34 cellular contexts compared by ENCODE assay signal in genomic region chr6:135811172-135811571, GRCh38. TPM values are rescaled to one million over a fixed set of nuclear protein-coding genes. Genes with fewer than 3 reads are reported as not detected.
"Had no signal": no experiment of that assay in that cellular context is flagged by ENCODE, and none has a peak within 500 bp of the region (broad histone marks: within the 10 kb centered on the region; RNA-seq: fewer than 3 reads in every experiment).

No MANE protein-coding gene starts in this region.

- DNase-seq: activated B cell treated with CpG ODN at 0.5 μM for 24 hours; activated CD4-positive, alpha-beta memory T cell treated with anti-CD3 and anti-CD28 coated beads for 36 hours; activated CD4-positive, alpha-beta T cell treated with anti-CD3 and anti-CD28 coated beads for 4 hours; activated CD4-positive, alpha-beta T cell treated with anti-CD3 and anti-CD28 coated beads, Interleukin-2, amount 50 U/mL, for 1 hour; activated CD4-positive, CD25-positive, alpha-beta regulatory T cell treated with anti-CD3 and anti-CD28 coated beads, Interleukin-2, amount 50 U/mL, for 72 hours; activated CD8-positive, alpha-beta memory T cell treated with anti-CD3 and anti-CD28 coated beads for 24 hours; activated CD8-positive, alpha-beta memory T cell treated with anti-CD3 and anti-CD28 coated beads, Interleukin-2, amount 10 ng/mL, durations not matched to agents 7 days and 5 days; activated CD8-positive, alpha-beta memory T cell treated with anti-CD3 and anti-CD28 coated beads, Interleukin-2, amount 50 U/mL, for 48 hours; activated effector memory CD4-positive, alpha-beta T cell treated with Interleukin-2 at 50 U/mL for 16 hours; activated naive CD4-positive, alpha-beta T cell treated with anti-CD3 and anti-CD28 coated beads, Interleukin-2, amount 10 ng/mL, durations not matched to agents 7 days and 5 days; activated naive CD8-positive, alpha-beta T cell treated with anti-CD3 and anti-CD28 coated beads, Interleukin-2, amount 50 U/mL, for 24 hours; activated T-cell treated with anti-CD3 and anti-CD28 coated beads, Interleukin-2, amount 50 U/mL, for 48 hours; anterior cingulate cortex; brain microvascular endothelial cell; Kasumi-1; KG1; MG63; NCI-H1048; NCI-H1694; NCI-H1930; NCI-H2081 treated with DMSO at 0.1 percent for 48 hours; NCI-H345; NCI-H524 treated with DMSO at 0.1 percent for 48 hours; NCI-H748 treated with DMSO at 0.1 percent for 48 hours; NK-92 treated with Interleukin-12 subunit alpha and Interleukin-12 subunit beta, amount 100 ng/mL, for 24 hours; PC-3; Peyer's patch; RPMI8226; SW 1271; T-helper 1 cell; T-helper 2 cell; T-helper 9 cell had no signal

- H3K36me3 ChIP-seq: brain microvascular endothelial cell, MG63, Peyer's patch had no signal

- H3K27me3 Mint-ChIP-seq: activated B cell treated with CpG ODN at 0.5 μM for 24 hours; activated CD4-positive, alpha-beta memory T cell treated with anti-CD3 and anti-CD28 coated beads for 36 hours; activated CD8-positive, alpha-beta memory T cell treated with anti-CD3 and anti-CD28 coated beads, Interleukin-2, amount 10 ng/mL, durations not matched to agents 7 days and 5 days; activated naive CD4-positive, alpha-beta T cell treated with anti-CD3 and anti-CD28 coated beads, Interleukin-2, amount 10 ng/mL, durations not matched to agents 7 days and 5 days; activated naive CD8-positive, alpha-beta T cell; activated naive CD8-positive, alpha-beta T cell treated with anti-CD3 and anti-CD28 coated beads, Interleukin-2, amount 50 U/mL, for 24 hours had no signal

- H3K4me1 Mint-ChIP-seq: activated B cell treated with CpG ODN at 0.5 μM for 24 hours; activated CD8-positive, alpha-beta memory T cell treated with anti-CD3 and anti-CD28 coated beads, Interleukin-2, amount 10 ng/mL, durations not matched to agents 7 days and 5 days; activated naive CD4-positive, alpha-beta T cell treated with anti-CD3 and anti-CD28 coated beads, Interleukin-2, amount 10 ng/mL, durations not matched to agents 7 days and 5 days; activated naive CD8-positive, alpha-beta T cell treated with anti-CD3 and anti-CD28 coated beads, Interleukin-2, amount 50 U/mL, for 24 hours had no signal

- H3K36me3 Mint-ChIP-seq: activated CD4-positive, alpha-beta memory T cell treated with anti-CD3 and anti-CD28 coated beads for 36 hours; activated CD8-positive, alpha-beta memory T cell treated with anti-CD3 and anti-CD28 coated beads, Interleukin-2, amount 10 ng/mL, durations not matched to agents 7 days and 5 days; activated naive CD4-positive, alpha-beta T cell treated with anti-CD3 and anti-CD28 coated beads, Interleukin-2, amount 10 ng/mL, durations not matched to agents 7 days and 5 days had no signal

- H3K4me3 Mint-ChIP-seq: activated B cell treated with CpG ODN at 0.5 μM for 24 hours; activated CD4-positive, alpha-beta memory T cell treated with anti-CD3 and anti-CD28 coated beads for 36 hours; activated CD8-positive, alpha-beta memory T cell treated with anti-CD3 and anti-CD28 coated beads, Interleukin-2, amount 10 ng/mL, durations not matched to agents 7 days and 5 days; activated naive CD4-positive, alpha-beta T cell treated with anti-CD3 and anti-CD28 coated beads, Interleukin-2, amount 10 ng/mL, durations not matched to agents 7 days and 5 days; activated naive CD8-positive, alpha-beta T cell; activated naive CD8-positive, alpha-beta T cell treated with anti-CD3 and anti-CD28 coated beads, Interleukin-2, amount 50 U/mL, for 24 hours had no signal

- H3K4me1 ChIP-seq: Peyer's patch had no signal

- H3K4me3 ChIP-seq: MG63, Peyer's patch had no signal

- H3K9me3 ChIP-seq: MG63, Peyer's patch had no signal

- H3K27ac Mint-ChIP-seq: activated B cell treated with CpG ODN at 0.5 μM for 24 hours; activated CD4-positive, alpha-beta memory T cell treated with anti-CD3 and anti-CD28 coated beads for 36 hours; activated CD8-positive, alpha-beta memory T cell treated with anti-CD3 and anti-CD28 coated beads, Interleukin-2, amount 10 ng/mL, durations not matched to agents 7 days and 5 days; activated naive CD4-positive, alpha-beta T cell treated with anti-CD3 and anti-CD28 coated beads, Interleukin-2, amount 10 ng/mL, durations not matched to agents 7 days and 5 days; activated naive CD8-positive, alpha-beta T cell; activated naive CD8-positive, alpha-beta T cell treated with anti-CD3 and anti-CD28 coated beads, Interleukin-2, amount 50 U/mL, for 24 hours had no signal

- H3K27ac ChIP-seq: brain microvascular endothelial cell, Peyer's patch, VCaP had no signal

- H3K9me3 Mint-ChIP-seq: activated naive CD4-positive, alpha-beta T cell treated with anti-CD3 and anti-CD28 coated beads, Interleukin-2, amount 10 ng/mL, durations not matched to agents 7 days and 5 days; activated naive CD8-positive, alpha-beta T cell treated with anti-CD3 and anti-CD28 coated beads, Interleukin-2, amount 50 U/mL, for 24 hours had no signal

- ATAC-seq: activated CD8-positive, alpha-beta memory T cell treated with anti-CD3 and anti-CD28 coated beads, Interleukin-2, amount 10 ng/mL, durations not matched to agents 7 days and 5 days; activated naive CD8-positive, alpha-beta T cell treated with anti-CD3 and anti-CD28 coated beads, Interleukin-2, amount 50 U/mL, for 24 hours; PC-3 had no signal

- H3K27me3 ChIP-seq: brain microvascular endothelial cell, MG63, Peyer's patch had no signal

RNA-seq across cellular contexts. Expression of gene PDE7B, which starts 40.3 kb away (rescaled TPM):
- total RNA-seq: PC-3 had no signal
